14 cellular contexts compared by ENCODE assay signal in genomic region chr3:4821331-4821730, GRCh38.
DNase-seq lines count a peak whose midpoint lies in the region; ATAC-seq, FAIRE-seq and TF ChIP-seq lines count a peak whose summit lies in the region.
"Had no signal": no experiment of that assay in that cellular context is flagged by ENCODE, and none has a peak within 500 bp of the region (broad histone marks: within the 10 kb centered on the region; RNA-seq: fewer than 3 reads in every experiment).

No MANE protein-coding gene starts in this region.

- no peaks in the 10 kb centered on the region for H4K20me1 ChIP-seq in HepG2 (ENCODE audit: insufficient read depth, low read length)

- TF ChIP-seq CTCF in HepG2 (CRISPR knock-in tag; IDR thresholded peaks at IDR 0.05) (no peak), right lobe of liver (IDR thresholded peaks at IDR 0.05) (no peak)

- TF ChIP-seq EP300 in HepG2 (IDR thresholded peaks at IDR 0.05; ENCODE audit: low read depth in 2 of 2, low read length in 2 of 2) (no peak), HepG2 (CRISPR knock-in tag; IDR thresholded peaks at IDR 0.05; ENCODE audit: borderline replicate concordance) (no peak)

- no peak for TF ChIP-seq RAD21 in HepG2 (CRISPR knock-in tag; IDR thresholded peaks at IDR 0.05)

- peaks cover 55% of the 10 kb centered on the region for H3K36me3 Mint-ChIP-seq in activated T-cell treated with anti-CD3 and anti-CD28 coated beads, Interleukin-2, amount 50 U/mL, for 4 hours (ENCODE audit: insufficient read depth)

- FAIRE-seq in HepG2 (lab: Jason Lieb, UNC) = no peak

- CTCF ChIA-PET in HepG2 (lab: Yijun Ruan, JAX; ENCODE audit: low intra/inter-chr PET ratio, low total read pairs) = no interaction called here

- 87% methylated on average over 2 of the region's 2 CpGs for WGBS in HepG2 (ENCODE audit: low lambda C conversion rate)
- 100% methylated on average over 1 of the region's 2 CpGs for WGBS in right lobe of liver (ENCODE audit: insufficient coverage, low coverage, low lambda C conversion rate, missing lambda C conversion rate)

- H3K27me3 Mint-ChIP-seq in activated T-cell treated with anti-CD3 and anti-CD28 coated beads, Interleukin-2, amount 50 U/mL, for 4 hours (ENCODE audit: low read depth) = no peaks in the 10 kb centered on the region

- H3K4me3 ChIP-seq in HepG2 (replicated peaks in 1 of 3; ENCODE audit: insufficient read depth in 1 of 3, low read depth in 2 of 3, low read length in 3 of 3) (no peak overlapping the region), right lobe of liver (no peak overlapping the region), stomach smooth muscle (ENCODE audit: low read length in 2 of 2) (no peak overlapping the region)
- H3K4me3 ChIP-seq: hepatocyte, skin epidermis, stomach had no signal

- H3K36me3 ChIP-seq in HepG2 (replicated peaks in 1 of 2; ENCODE audit: control insufficient read depth in 1 of 2, insufficient read depth in 2 of 2, low read length in 2 of 2) = peaks cover 0 to 11% of the 10 kb centered on the region in 2 experiments; a peak in 2 of 5 replicates
- peaks cover 0 to 2% (median 0%) of the 10 kb centered on the region in 4 donors for H3K36me3 ChIP-seq in right lobe of liver
- H3K36me3 ChIP-seq in stomach smooth muscle (ENCODE audit: control insufficient read depth in 2 of 2, insufficient read depth in 2 of 2, low read length in 2 of 2) = peaks cover 21 to 23% of the 10 kb centered on the region in 2 donors

- intact Hi-C loops in HepG2 (cut with micrococcal nuclease; ENCODE audit: unreplicated experiment) (no loop called here), right lobe of liver (cut with DNase I) (no loop called here)

- TF ChIP-seq POLR2A in HepG2 (IDR thresholded peaks at IDR 0.05; ENCODE audit: insufficient read depth in 1 of 2, low read depth in 2 of 2, low read length in 2 of 2) = no peak
- no peak for TF ChIP-seq POLR2A in right lobe of liver (IDR thresholded peaks at IDR 0.05)

- H3K9me3 Mint-ChIP-seq in activated T-cell treated with anti-CD3 and anti-CD28 coated beads, Interleukin-2, amount 50 U/mL, for 4 hours = peaks cover 8% of the 10 kb centered on the region

- H3K4me2 ChIP-seq in HepG2 (ENCODE audit: low read depth, low read length) = no peak overlapping the region
- H3K4me2 ChIP-seq: hepatocyte had no signal

- peak overlapping the region; percentile 45 for H3K4me3 Mint-ChIP-seq in activated T-cell treated with anti-CD3 and anti-CD28 coated beads, Interleukin-2, amount 50 U/mL, for 4 hours
- H3K4me3 Mint-ChIP-seq: endodermal cell had no signal

- H3K9ac ChIP-seq in HepG2 (ENCODE audit: insufficient read depth, low read depth, low read length) = no peak overlapping the region
- no peak overlapping the region for H3K9ac ChIP-seq in stomach smooth muscle (ENCODE audit: low read length in 2 of 2)

- no peak; the same call in 2 of the 3 replicates for ATAC-seq in HepG2
- ATAC-seq in right lobe of liver = no peak
- ATAC-seq in activated T-cell treated with anti-CD3 and anti-CD28 coated beads, Interleukin-2, amount 50 U/mL, for 4 hours = peak; percentile 44 to 52

- no peaks in the 10 kb centered on the region for H3K79me2 ChIP-seq in HepG2 (ENCODE audit: insufficient read depth, low read length)
- H3K79me2 ChIP-seq: hepatocyte had no signal

- peaks cover 68% of the 10 kb centered on the region for H3K4me1 Mint-ChIP-seq in activated T-cell treated with anti-CD3 and anti-CD28 coated beads, Interleukin-2, amount 50 U/mL, for 4 hours (ENCODE audit: low read depth)

- H3K27me3 ChIP-seq in HepG2 (ENCODE audit: control insufficient read depth in 1 of 2, insufficient read depth in 2 of 2, low read length in 2 of 2) (no peaks in the 10 kb centered on the region), right lobe of liver (no peaks in the 10 kb centered on the region), stomach smooth muscle (ENCODE audit: control insufficient read depth in 1 of 2, insufficient read depth in 2 of 2, low read length in 2 of 2) (no peaks in the 10 kb centered on the region)
- H3K27me3 ChIP-seq: hepatocyte, stomach had no signal

- DNase-seq in HepG2 (ENCODE audit: low spot score) = peak; percentile 2
- no peak for DNase-seq in right lobe of liver
- peak; percentile 34 for DNase-seq in activated T-cell treated with anti-CD3 and anti-CD28 coated beads, Interleukin-2, amount 50 U/mL, for 4 hours
- peak; percentile 83 for DNase-seq in kidney tubule cell (ENCODE audit: low spot score)
- DNase-seq in CD1c-positive myeloid dendritic cell (ENCODE audit: extremely low spot score) = no peak
- no peak for DNase-seq in SHP77 treated with DMSO at 0.1 percent for 48 hours (lab: John Stamatoyannopoulos, UW)
- no peak for DNase-seq in HT-29 (ENCODE audit: low spot score)
- DNase-seq: anterior cingulate cortex, endodermal cell, Karpas-422 had no signal

- no peak overlapping the region for H2AFZ ChIP-seq in HepG2 (ENCODE audit: low read length)
- H2AFZ ChIP-seq: hepatocyte had no signal

- H3K27ac ChIP-seq in HepG2 (ENCODE audit: extremely low read length, insufficient read depth, low read length) (no peak overlapping the region), right lobe of liver (no peak overlapping the region), stomach smooth muscle (ENCODE audit: low read length) (peak overlapping the region; percentile 11)
- H3K27ac ChIP-seq: hepatocyte had no signal

- no peaks in the 10 kb centered on the region for H3K9me3 ChIP-seq in HepG2 (ENCODE audit: low read length)
- no peaks in the 10 kb centered on the region for H3K9me3 ChIP-seq in right lobe of liver
- H3K9me3 ChIP-seq in stomach smooth muscle (ENCODE audit: control insufficient read depth in 2 of 2, low read length in 2 of 2) = peaks cover 1 to 5% of the 10 kb centered on the region in 2 donors

- H3K4me1 ChIP-seq in HepG2 (ENCODE audit: insufficient read depth, low read length) (peaks cover 17% of the 10 kb centered on the region), right lobe of liver (peaks cover 0 to 17% (median 0%) of the 10 kb centered on the region in 4 donors), stomach smooth muscle (ENCODE audit: control insufficient read depth, insufficient read depth, low read length) (peaks cover 23% of the 10 kb centered on the region)

- BruUV-seq in HepG2 (replicated peaks; lab: Mats Ljungman, UMichigan) = no TSS peak

- in situ Hi-C loops in HepG2 (cut with HindIII; ENCODE audit: extremely low pct_ligation_motif_present, low pct_unique_long_range_greater_than_20kb) = no loop called here

- POLR2A ChIA-PET in HepG2 (lab: Yijun Ruan, JAX) = no interaction called here

TF ChIP-seq in HepG2, 621 proteins besides CTCF, POLR2A, EP300 and RAD21 (continues in another document):
- no peak for TF ChIP-seq TBX3 (IDR thresholded peaks at IDR 0.05; ENCODE audit: borderline replicate concordance)
- no peak for TF ChIP-seq ZBTB43 (CRISPR knock-in tag; conservative IDR thresholded peaks at IDR 0.05)
- TF ChIP-seq NFRKB (IDR thresholded peaks at IDR 0.05) = no peak
- TF ChIP-seq CREB3 (CRISPR knock-in tag; IDR thresholded peaks at IDR 0.05) = no peak
- TF ChIP-seq SALL2 (CRISPR knock-in tag; IDR thresholded peaks at IDR 0.05) = no peak
- TF ChIP-seq ZNF704 (CRISPR knock-in tag; IDR thresholded peaks at IDR 0.05; ENCODE audit: borderline replicate concordance) = no peak
- TF ChIP-seq TFE3 (CRISPR knock-in tag; IDR thresholded peaks at IDR 0.05) = no peak

Comparison
In these comparisons a context has a peak if more than half of its experiments do, and no peak if none do; other contexts are left out.
1. DNase-seq: peak in HepG2 (single experiment), activated T-cell treated with anti-CD3 and anti-CD28 coated beads, Interleukin-2, amount 50 U/mL, for 4 hours (single experiment) and kidney tubule cell (single experiment); none in right lobe of liver (0 of 3), CD1c-positive myeloid dendritic cell (single experiment), SHP77 treated with DMSO at 0.1 percent for 48 hours (single experiment) and HT-29 (single experiment).
2. ATAC-seq: peak in activated T-cell treated with anti-CD3 and anti-CD28 coated beads, Interleukin-2, amount 50 U/mL, for 4 hours (2 of 2); none in HepG2 (single experiment) and right lobe of liver (0 of 4).